Comparison of ENCODE assay signal across 8 cellular contexts in genomic region chr15:66251790-66252355, GRCh38. TPM values are rescaled to one million over a fixed set of nuclear protein-coding genes. Genes with fewer than 3 reads are reported as not detected.
A peak's percentile ranks its signal among the peaks of the same experiment; 100 is the strongest.
DNase-seq lines count a peak whose midpoint lies in the region; ATAC-seq and TF ChIP-seq lines count a peak whose summit lies in the region.

No MANE protein-coding gene starts in this region.

- H3K9ac ChIP-seq in trophoblast cell (ENCODE audit: low read length), result no peak overlapping the region

- H3K79me1 ChIP-seq in trophoblast cell (ENCODE audit: low read length), result no peaks in the 10 kb centered on the region

- 1 to 2% methylated on average over 31 of the region's 41 CpGs for WGBS in ectodermal cell, 2 experiments
- no CpG with 5 or more reads among the region's 41 CpGs for WGBS in trophoblast cell (ENCODE audit: extremely low coverage, insufficient coverage, insufficient read length)

- H2AFZ ChIP-seq in trophoblast cell (ENCODE audit: insufficient read depth, low read length, poor library complexity), result no peak overlapping the region

- H4K12ac ChIP-seq in trophoblast cell (ENCODE audit: low read depth, low read length), result no peak overlapping the region

- peaks cover 14% of the 10 kb centered on the region for H3K4me1 ChIP-seq in ectodermal cell (ENCODE audit: control insufficient read depth, insufficient read depth, low read length)
- H3K4me1 ChIP-seq in trophoblast cell (ENCODE audit: control insufficient read depth in 1 of 2, insufficient read depth in 2 of 2, low read length in 2 of 2), result peaks cover 4 to 7% of the 10 kb centered on the region in 2 experiments

- no peak overlapping the region for H3K4me3 ChIP-seq in NB4 (ENCODE audit: low read depth, low read length)
- peak overlapping the region; percentile 44 for H3K4me3 ChIP-seq in ectodermal cell (ENCODE audit: insufficient read depth, low read depth, low read length)
- no peak overlapping the region for H3K4me3 ChIP-seq in trophoblast cell (ENCODE audit: low read depth, low read length)

- H3K27me3 ChIP-seq in ectodermal cell (ENCODE audit: control insufficient read depth, insufficient read depth, low read length, poor library complexity, severe bottlenecking), result peaks cover 70% of the 10 kb centered on the region
- H3K27me3 ChIP-seq in trophoblast cell (ENCODE audit: insufficient read depth, low read length), result peaks cover 61% of the 10 kb centered on the region

- H2BK120ac ChIP-seq in trophoblast cell (ENCODE audit: insufficient read depth, low read length, poor library complexity), result no peak overlapping the region

- H3K36me3 ChIP-seq in ectodermal cell (ENCODE audit: control insufficient read depth, insufficient read depth, low read length) (no peaks in the 10 kb centered on the region), trophoblast cell (ENCODE audit: control insufficient read depth in 1 of 2, insufficient read depth in 2 of 2, low read length in 2 of 2) (no peaks in the 10 kb centered on the region)

- H4K8ac ChIP-seq in trophoblast cell (ENCODE audit: low read depth, low read length), result no peak overlapping the region

- no peak overlapping the region for H3K27ac ChIP-seq in ectodermal cell (ENCODE audit: insufficient read depth, low read depth, low read length, poor library complexity, severe bottlenecking)
- no peak overlapping the region for H3K27ac ChIP-seq in trophoblast cell (ENCODE audit: low read depth, low read length)

- TF ChIP-seq CTCF in NB4 (IDR thresholded peaks at IDR 0.05; ENCODE audit: low read depth, low read length), result no peak

- H3K4ac ChIP-seq in trophoblast cell (ENCODE audit: low read depth, low read length), result no peak overlapping the region

- no peak overlapping the region for H2AK5ac ChIP-seq in trophoblast cell (ENCODE audit: low read length)

- no peak overlapping the region for H3K23ac ChIP-seq in trophoblast cell (ENCODE audit: low read length)

- H2BK5ac ChIP-seq in trophoblast cell (ENCODE audit: low read depth, low read length, poor library complexity), result no peak overlapping the region

- H3K4me2 ChIP-seq in trophoblast cell (ENCODE audit: low read length), result peak overlapping the region; percentile 70

- H3K18ac ChIP-seq in trophoblast cell (ENCODE audit: low read length), result no peak overlapping the region

- no peak overlapping the region for H2BK12ac ChIP-seq in trophoblast cell (ENCODE audit: low read length)

- no peak overlapping the region for H3K14ac ChIP-seq in trophoblast cell (ENCODE audit: low read length)

- DNase-seq in Daoy (ENCODE audit: low read depth) (peak; percentile 15), NB4 (ENCODE audit: low read depth) (peak; percentile 8), trophoblast cell (peak in 1 of 2 donors; percentile 27), NOMO-1 (lab: John Stamatoyannopoulos, UW; ENCODE audit: unreplicated experiment in 2 of 2) (no peak), AG08395 (ENCODE audit: low spot score) (no peak), HCEC 1CT (no peak)

- H4K91ac ChIP-seq in trophoblast cell (ENCODE audit: low read depth, low read length), result no peak overlapping the region

- no peaks in the 10 kb centered on the region for H3K9me3 ChIP-seq in ectodermal cell (ENCODE audit: control insufficient read depth, low read length)
- peaks cover 2% of the 10 kb centered on the region for H3K9me3 ChIP-seq in trophoblast cell (ENCODE audit: insufficient read depth, low read depth, low read length)

- no peaks in the 10 kb centered on the region for H3K79me2 ChIP-seq in trophoblast cell (ENCODE audit: control insufficient read depth, insufficient read depth, low read length, poor library complexity)

- ATAC-seq in GM21717 (IDR thresholded peaks at IDR 0.05; ENCODE audit: unreplicated experiment), result no peak

- no peak for TF ChIP-seq POLR2A in NB4 (IDR thresholded peaks at IDR 0.05; ENCODE audit: extremely low read depth, insufficient read length)

RNA-seq across cellular contexts. Expression of gene MEGF11, which starts 1.7 kb away (rescaled TPM):
- under 0.01 and 0.34 TPM in 2 replicates for total RNA-seq in Daoy (2014; rRNA removed; shearing (Covaris generic))
- 0.91 TPM for polyA plus RNA-seq in ectodermal cell (2013, experiment 1 of 4)
- 0.92 TPM for polyA plus RNA-seq in ectodermal cell (2013, experiment 2 of 4)
- polyA plus RNA-seq in ectodermal cell (2013, experiment 3 of 4), result 0.75 TPM
- 0.97 TPM for polyA plus RNA-seq in ectodermal cell (2013, experiment 4 of 4)
- polyA plus RNA-seq in trophoblast cell (2013), result 0.01 and 0.10 TPM in 2 replicates

RNA-seq across cellular contexts. Expression of gene DIS3L, which starts 41.5 kb away (rescaled TPM):
- 11.9 and 15.5 TPM in 2 replicates for total RNA-seq in Daoy (2014; rRNA removed; shearing (Covaris generic))
- polyA plus RNA-seq in ectodermal cell (2013, experiment 1 of 4), result 14.5 TPM
- polyA plus RNA-seq in ectodermal cell (2013, experiment 2 of 4), result 13.0 TPM
- 10.5 TPM for polyA plus RNA-seq in ectodermal cell (2013, experiment 3 of 4)
- 11.5 TPM for polyA plus RNA-seq in ectodermal cell (2013, experiment 4 of 4)
- polyA plus RNA-seq in trophoblast cell (2013), result 6.3 and 6.5 TPM in 2 replicates

Comparison
In these comparisons a context has a peak if more than half of its experiments do, and no peak if none do; other contexts are left out.
1. DNase-seq: peak in Daoy (single experiment) and NB4 (single experiment); none in NOMO-1 (0 of 2), AG08395 (single experiment) and HCEC 1CT (single experiment).